In the genomic region with DNA sequence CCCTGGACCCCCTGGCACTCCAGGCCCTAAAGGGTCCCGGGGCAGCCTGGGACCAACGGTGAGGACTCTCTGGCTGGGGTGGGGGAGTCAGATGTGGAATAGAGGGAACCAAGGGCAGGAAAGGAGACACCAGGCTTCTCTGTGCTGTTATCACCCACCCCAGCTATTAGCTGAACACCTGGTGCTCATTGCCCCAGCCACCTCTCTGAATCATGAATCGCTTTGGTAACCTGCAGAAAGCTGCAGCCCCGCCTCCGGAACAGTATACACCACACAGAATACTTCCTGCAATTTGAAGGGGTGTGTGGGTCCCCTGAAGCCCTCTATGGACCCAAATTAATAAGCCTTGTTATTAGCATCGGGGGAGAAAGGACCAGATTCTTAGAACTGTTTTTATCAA, we compare ENCODE assay signal across 1 cellular context.
TF ChIP-seq lines count a peak whose summit lies in the region.

No MANE protein-coding gene starts in this region.

TF ChIP-seq in HepG2, 621 proteins besides CTCF, POLR2A, EP300 and RAD21:
- no peak for TF ChIP-seq CEBPG (CRISPR knock-in tag; IDR thresholded peaks at IDR 0.05)
- TF ChIP-seq HNRNPH1 (optimal IDR thresholded peaks at IDR 0.05; ENCODE audit: low read depth, low read length), result no peak
- TF ChIP-seq POGZ (CRISPR knock-in tag; IDR thresholded peaks at IDR 0.05), result no peak
- TF ChIP-seq, protein P1, sequence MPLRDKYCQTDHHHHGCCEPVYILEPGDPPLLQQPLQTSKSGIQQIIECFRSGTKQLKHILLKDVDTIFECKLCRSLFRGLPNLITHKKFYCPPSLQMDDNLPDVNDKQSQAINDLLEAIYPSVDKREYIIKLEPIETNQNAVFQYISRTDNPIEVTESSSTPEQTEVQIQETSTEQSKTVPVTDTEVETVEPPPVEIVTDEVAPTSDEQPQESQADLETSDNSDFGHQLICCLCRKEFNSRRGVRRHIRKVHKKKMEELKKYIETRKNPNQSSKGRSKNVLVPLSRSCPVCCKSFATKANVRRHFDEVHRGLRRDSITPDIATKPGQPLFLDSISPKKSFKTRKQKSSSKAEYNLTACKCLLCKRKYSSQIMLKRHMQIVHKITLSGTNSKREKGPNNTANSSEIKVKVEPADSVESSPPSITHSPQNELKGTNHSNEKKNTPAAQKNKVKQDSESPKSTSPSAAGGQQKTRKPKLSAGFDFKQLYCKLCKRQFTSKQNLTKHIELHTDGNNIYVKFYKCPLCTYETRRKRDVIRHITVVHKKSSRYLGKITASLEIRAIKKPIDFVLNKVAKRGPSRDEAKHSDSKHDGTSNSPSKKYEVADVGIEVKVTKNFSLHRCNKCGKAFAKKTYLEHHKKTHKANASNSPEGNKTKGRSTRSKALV (CRISPR knock-in tag; IDR thresholded peaks at IDR 0.05), result no peak
- TF ChIP-seq, protein P2, sequence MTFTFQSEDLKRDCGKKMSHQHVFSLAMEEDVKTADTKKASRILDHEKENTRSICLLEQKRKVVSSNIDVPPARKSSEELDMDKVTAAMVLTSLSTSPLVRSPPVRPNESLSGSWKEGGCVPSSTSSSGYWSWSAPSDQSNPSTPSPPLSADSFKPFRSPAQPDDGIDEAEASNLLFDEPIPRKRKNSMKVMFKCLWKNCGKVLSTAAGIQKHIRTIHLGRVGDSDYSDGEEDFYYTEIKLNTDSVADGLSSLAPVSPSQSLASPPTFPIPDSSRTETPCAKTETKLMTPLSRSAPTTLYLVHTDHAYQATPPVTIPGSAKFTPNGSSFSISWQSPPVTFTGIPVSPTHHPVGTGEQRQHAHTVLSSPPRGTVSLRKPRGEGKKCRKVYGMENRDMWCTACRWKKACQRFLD (CRISPR knock-in tag; IDR thresholded peaks at IDR 0.05; ENCODE audit: borderline replicate concordance), result no peak
- TF ChIP-seq ZNF513 (CRISPR knock-in tag; conservative IDR thresholded peaks at IDR 0.05), result no peak
TF ChIP-seq in HepG2: peak in this region for 0.
